8 cellular contexts compared by ENCODE assay signal in genomic region chr1:6497215-6497866, GRCh38. TPM values are rescaled to one million over a fixed set of nuclear protein-coding genes. Genes with fewer than 3 reads are reported as not detected.
DNase-seq lines count a peak whose midpoint lies in the region; ATAC-seq and TF ChIP-seq lines count a peak whose summit lies in the region.

No MANE protein-coding gene starts in this region.

- intact Hi-C loops in ovary (cut with DNase I) = loop anchor here in 1 of 4 donors (10.0 kb wide), 1 partner anchor 57 kb away; the partner anchor contains the start of genes NOL9 and TAS1R1

- H4K20me1 ChIP-seq in OCI-LY1 (ENCODE audit: insufficient read depth, low read length) = no peaks in the 10 kb centered on the region

- POLR2A ChIA-PET in GM10248 (lab: Yijun Ruan, JAX) = no interaction called here

- no peak overlapping the region for H2AFZ ChIP-seq in OCI-LY1 (ENCODE audit: low read length)

- no peak for TF ChIP-seq EP300 in ovary (IDR thresholded peaks at IDR 0.05)

- H3K9me2 ChIP-seq in OCI-LY1 (ENCODE audit: low read depth, low read length) = no peaks in the 10 kb centered on the region

- H3K27ac ChIP-seq in OCI-LY1 (ENCODE audit: low read depth, low read length, poor library complexity, severe bottlenecking) (no peak overlapping the region), ovary (peak overlapping the region in 1 of 2 donors; percentile 7)

- peak overlapping the region; percentile 99 for H3K4me2 ChIP-seq in OCI-LY1 (ENCODE audit: low read length)

- ATAC-seq in GM18519 (IDR thresholded peaks at IDR 0.05; ENCODE audit: low FRiP score, unreplicated experiment) = no peak
- no peak for ATAC-seq in HG03439 (IDR thresholded peaks at IDR 0.05; ENCODE audit: unreplicated experiment)

- CTCF ChIA-PET in GM10248 (lab: Yijun Ruan, JAX) = interaction anchor here (1.0 to 5.1 kb wide), 3 partner anchors 8 to 83 kb away, joined by 4 to 50 read pairs (median 5); partner anchors contain the start of gene PLEKHG5

- H3K79me2 ChIP-seq in OCI-LY1 (ENCODE audit: insufficient read depth, low read length) = no peaks in the 10 kb centered on the region

- no peaks in the 10 kb centered on the region for H3K36me3 ChIP-seq in OCI-LY1 (ENCODE audit: insufficient read depth, low read length)
- H3K36me3 ChIP-seq in ovary = no peaks in the 10 kb centered on the region

- DNase-seq in GM10248 (ENCODE audit: extremely low spot score) (peak; percentile 67), activated gamma-delta T cell treated with Interleukin-2 at 50 U/mL for 16 hours (peak; percentile 36), glomerular visceral epithelial cell (ENCODE audit: extremely low spot score) (peak; percentile 68), ovary (peak; percentile 51 to 63 (median 58)), superior temporal gyrus (ENCODE audit: extremely low spot score) (no peak)

- peaks cover 7% of the 10 kb centered on the region for H3K4me1 ChIP-seq in OCI-LY1 (ENCODE audit: insufficient read depth, low read length, severe bottlenecking)
- H3K4me1 ChIP-seq in ovary (ENCODE audit: insufficient read depth) = peaks cover 11% of the 10 kb centered on the region

- peak overlapping the region; percentile 37; the same call in 1 of the 2 replicates for H3K9ac ChIP-seq in OCI-LY1 (ENCODE audit: low read length)

- 0% methylated on average over 20 to 64 of the region's 74 CpGs for WGBS in ovary, 3 donors

- no peaks in the 10 kb centered on the region for H3F3A ChIP-seq in OCI-LY1 (ENCODE audit: insufficient read depth, low read length)

- H3K4me3 ChIP-seq in OCI-LY1 (ENCODE audit: low read depth, low read length, poor library complexity, severe bottlenecking) (peak overlapping the region; percentile 67), ovary (peak overlapping the region; percentile 53)

- H3K27me3 ChIP-seq in OCI-LY1 (ENCODE audit: insufficient read depth, low read length) = peaks cover 20% of the 10 kb centered on the region
- H3K27me3 ChIP-seq in ovary = no peaks in the 10 kb centered on the region

- no peak for TF ChIP-seq POLR2A in ovary (IDR thresholded peaks at IDR 0.05)

- H3K9me3 ChIP-seq in OCI-LY1 (ENCODE audit: low read length) (no peaks in the 10 kb centered on the region), ovary (no peaks in the 10 kb centered on the region)

- TF ChIP-seq CTCF in GM10248 (IDR thresholded peaks at IDR 0.05; ENCODE audit: control extremely low read depth, extremely low read depth, low read depth, missing control alignments) (no peak), OCI-LY1 (IDR thresholded peaks at IDR 0.05; ENCODE audit: low read length) (no peak), ovary (IDR thresholded peaks at IDR 0.05) (no peak)

RNA-seq across cellular contexts. Expression of gene PLEKHG5, which starts 5.9 kb away (rescaled TPM):
- total RNA-seq in ovary = 10 to 100 TPM in 3 of 7 donors, 1 to 10 TPM in 4; 6.2 to 13.1 (median 9.4) TPM
- polyA plus RNA-seq in ovary = 10 to 100 TPM in 1 of 2 donors, 1 to 10 TPM in 1; 2.0 to 10.2 TPM

RNA-seq across cellular contexts. Expression of gene TNFRSF25, which starts 31.4 kb away (rescaled TPM):
- total RNA-seq in ovary = 10 to 100 TPM in 2 of 7 donors, 1 to 10 TPM in 5; 4.9 to 13.1 (median 7.7) TPM
- polyA plus RNA-seq in ovary = 1 to 10 TPM; 1.7 to 9.4 TPM

RNA-seq across cellular contexts. Expression of gene NOL9, which starts 57.0 kb away (rescaled TPM):
- 10 to 100 TPM; 12.6 to 38.9 (median 30.0) TPM for total RNA-seq in ovary
- polyA plus RNA-seq in ovary = 10 to 100 TPM in 1 of 2 donors, 1 to 10 TPM in 1; 7.2 to 15.5 TPM

RNA-seq across cellular contexts. Expression of gene TAS1R1, which starts 57.8 kb away (rescaled TPM):
- total RNA-seq in ovary = under 1 TPM in 5 of 7 donors, not detected in 2; 0.20 to 0.42 (median 0.33) TPM
- polyA plus RNA-seq in ovary = under 1 TPM in 1 of 2 donors, not detected in 1; 0.74 TPM
